In the genomic region with DNA sequence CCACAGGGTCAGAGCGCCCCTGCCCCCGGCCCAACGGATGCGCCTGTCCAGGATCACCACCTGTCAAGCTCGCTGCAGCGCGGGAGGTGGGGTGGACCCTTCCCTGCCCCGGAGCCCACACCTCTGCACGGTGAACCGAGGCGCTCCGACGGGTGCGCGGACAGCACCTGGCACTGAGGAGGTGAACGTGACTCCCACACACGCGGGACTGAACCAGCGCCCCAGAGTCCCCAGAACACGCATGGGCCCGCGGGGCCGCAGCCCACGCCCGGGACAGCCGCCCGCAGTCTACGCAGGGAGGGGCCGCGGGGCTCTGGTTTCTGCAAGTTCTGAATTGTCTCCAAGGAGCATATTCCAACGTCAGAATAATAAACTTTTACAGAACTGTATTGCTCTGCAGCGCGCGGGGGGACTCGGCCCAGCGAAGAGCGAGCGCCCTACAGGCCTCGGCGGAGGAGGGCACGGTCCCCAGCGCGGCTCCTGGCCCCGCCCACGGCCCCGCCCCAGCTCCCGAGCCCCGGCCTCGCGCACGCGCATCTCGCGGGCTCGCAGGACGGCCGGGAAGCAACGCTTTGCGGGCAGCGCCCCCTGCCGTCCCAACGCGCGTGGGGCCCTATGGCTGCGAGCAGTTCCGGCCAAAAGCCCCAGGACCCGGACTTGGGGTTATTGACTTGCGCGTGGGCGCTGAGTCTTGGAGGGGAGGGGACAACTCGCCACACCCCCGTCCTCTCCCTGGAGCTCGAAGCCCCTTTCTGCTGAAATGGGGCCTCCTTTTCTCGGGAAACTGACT, we compare ENCODE assay signal across 8 cellular contexts. TPM values are rescaled to one million over a fixed set of nuclear protein-coding genes. Genes with fewer than 3 reads are reported as not detected.
DNase-seq lines count a peak whose midpoint lies in the region; ATAC-seq and TF ChIP-seq lines count a peak whose summit lies in the region.

No MANE protein-coding gene starts in this region.

- H3K27ac ChIP-seq in SJSA1 (no peak overlapping the region), gastroesophageal sphincter (peak overlapping the region in 3 of 4 donors; percentile 43 to 71 (median 69)), neuronal stem cell (replicated peaks; ENCODE audit: low read length) (no peak overlapping the region), stomach smooth muscle (ENCODE audit: low read length) (peak overlapping the region; percentile 69)

- peak overlapping the region; percentile 75 for H3K9ac ChIP-seq in neuronal stem cell (ENCODE audit: low read depth, low read length, poor library complexity)
- H3K9ac ChIP-seq in stomach smooth muscle (ENCODE audit: low read length in 2 of 2): peak overlapping the region; percentile 70 to 71

- no peak overlapping the region for H2BK12ac ChIP-seq in neuronal stem cell (ENCODE audit: low read length)

- no peak overlapping the region for H2BK5ac ChIP-seq in neuronal stem cell (ENCODE audit: low read length)

- TF ChIP-seq CTCF in gastroesophageal sphincter (IDR thresholded peaks at IDR 0.05): peak in 3 of 4 experiments; percentile 97 to 99 (median 98)

- no peaks in the 10 kb centered on the region for H3K36me3 Mint-ChIP-seq in activated naive CD4-positive, alpha-beta T cell treated with anti-CD3 and anti-CD28 coated beads for 36 hours (ENCODE audit: low read depth)

- H2BK120ac ChIP-seq in neuronal stem cell (ENCODE audit: low read depth, low read length): no peak overlapping the region

- H3K4me3 Mint-ChIP-seq in activated naive CD4-positive, alpha-beta T cell treated with anti-CD3 and anti-CD28 coated beads for 36 hours: no peak overlapping the region

- no peak overlapping the region for H4K91ac ChIP-seq in neuronal stem cell (ENCODE audit: low read depth, low read length, poor library complexity)

- no peak overlapping the region for H4K8ac ChIP-seq in neuronal stem cell (ENCODE audit: low read depth, low read length)

- H3K27ac Mint-ChIP-seq in activated naive CD4-positive, alpha-beta T cell treated with anti-CD3 and anti-CD28 coated beads for 36 hours: no peak overlapping the region

- no peak for TF ChIP-seq EP300 in gastroesophageal sphincter (IDR thresholded peaks at IDR 0.05)

- ATAC-seq in GM21619 (IDR thresholded peaks at IDR 0.05; ENCODE audit: unreplicated experiment): peak; percentile 89
- peak; percentile 98 for ATAC-seq in gastroesophageal sphincter

- H3K4me1 Mint-ChIP-seq in activated naive CD4-positive, alpha-beta T cell treated with anti-CD3 and anti-CD28 coated beads for 36 hours (ENCODE audit: low read depth): no peaks in the 10 kb centered on the region

- H3K4me1 ChIP-seq in SJSA1 (replicated peaks) (peaks cover 7% of the 10 kb centered on the region), gastroesophageal sphincter (peaks cover 0 to 20% (median 7%) of the 10 kb centered on the region in 3 donors), neuronal stem cell (ENCODE audit: control insufficient read depth in 2 of 2, insufficient read depth in 1 of 2, low read depth in 1 of 2, low read length in 2 of 2) (peaks cover 2 to 14% of the 10 kb centered on the region in 2 donors), stomach smooth muscle (ENCODE audit: control insufficient read depth, insufficient read depth, low read length) (peaks cover 17% of the 10 kb centered on the region)

- no peak overlapping the region for H3K4ac ChIP-seq in neuronal stem cell (ENCODE audit: low read length)

- peak overlapping the region; percentile 18 for H3K23ac ChIP-seq in neuronal stem cell (ENCODE audit: low read depth, low read length, poor library complexity)

- H3K18ac ChIP-seq in neuronal stem cell (ENCODE audit: low read length): peak overlapping the region; percentile 90

- no peaks in the 10 kb centered on the region for H3K27me3 Mint-ChIP-seq in activated naive CD4-positive, alpha-beta T cell treated with anti-CD3 and anti-CD28 coated beads for 36 hours (ENCODE audit: low read depth)

- H3K9me3 Mint-ChIP-seq in activated naive CD4-positive, alpha-beta T cell treated with anti-CD3 and anti-CD28 coated beads for 36 hours: peaks cover 5% of the 10 kb centered on the region

- H3K79me1 ChIP-seq in neuronal stem cell (ENCODE audit: low read depth, low read length): no peaks in the 10 kb centered on the region

- intact Hi-C loops in activated naive CD4-positive, alpha-beta T cell treated with anti-CD3 and anti-CD28 coated beads for 36 hours (cut with micrococcal nuclease): loop anchor here (1.0 to 5.0 kb wide), 8 partner anchors 14 to 807 kb away; a partner anchor contains a TSS

- H3K4me3 ChIP-seq in Jurkat, Clone E6-1 (ENCODE audit: low read length): peak overlapping the region; percentile 43
- H3K4me3 ChIP-seq in SJSA1 (0 out of 2 replicates have a peak overlapping the region, but pooled peaks have one; percentile 8), gastroesophageal sphincter (peak overlapping the region; percentile 50 to 53), neuronal stem cell (ENCODE audit: low read length in 2 of 2) (peak overlapping the region; percentile 34 to 73), stomach smooth muscle (ENCODE audit: low read length in 2 of 2) (peak overlapping the region; percentile 56 to 70)

- DNase-seq in DMS79 treated with DMSO at 0.1 percent for 48 hours (lab: John Stamatoyannopoulos, UW) (peak; percentile 18), SJSA1 (ENCODE audit: low read depth in 1 of 2, low spot score in 2 of 2) (peak; percentile 57 to 83), neuronal stem cell (ENCODE audit: low spot score) (peak; percentile 89)
- DNase-seq in Jurkat, Clone E6-1 (ENCODE audit: low read depth, low spot score): peak; percentile 64
- DNase-seq in activated naive CD4-positive, alpha-beta T cell treated with anti-CD3 and anti-CD28 coated beads for 36 hours: peak; percentile 90

- H3K14ac ChIP-seq in neuronal stem cell (ENCODE audit: low read length): peak overlapping the region; percentile 43

- H3K27me3 ChIP-seq in SJSA1 (replicated peaks): no peaks in the 10 kb centered on the region
- no peaks in the 10 kb centered on the region for H3K27me3 ChIP-seq in gastroesophageal sphincter
- H3K27me3 ChIP-seq in neuronal stem cell (ENCODE audit: control insufficient read depth in 3 of 3, insufficient read depth in 3 of 3, low read depth in 1 of 3, low read length in 3 of 3): peaks cover 0 to 34% (median 9%) of the 10 kb centered on the region in 3 experiments
- H3K27me3 ChIP-seq in stomach smooth muscle (ENCODE audit: control insufficient read depth in 1 of 2, insufficient read depth in 2 of 2, low read length in 2 of 2): no peaks in the 10 kb centered on the region

- WGBS in gastroesophageal sphincter (ENCODE audit: low coverage in 1 of 2), 2 donors: 0% methylated on average over 3 of the region's 74 CpGs; no CpG with 5 or more reads in 1 of the 2 donors
- no CpG with 5 or more reads among the region's 74 CpGs for WGBS in neuronal stem cell (ENCODE audit: extremely low coverage in 2 of 2, insufficient read length in 2 of 2, insufficient replicate concordance in 1 of 2), 2 donors

- peak overlapping the region; percentile 92 for H2AFZ ChIP-seq in neuronal stem cell (ENCODE audit: low read length)

- H2AK5ac ChIP-seq in neuronal stem cell (ENCODE audit: low read depth, low read length): peak overlapping the region; percentile 67

- TF ChIP-seq POLR2A in gastroesophageal sphincter (IDR thresholded peaks at IDR 0.05): peak in 1 of 2 donors; percentile 13

- no peaks in the 10 kb centered on the region for H3K9me3 ChIP-seq in SJSA1 (replicated peaks)
- H3K9me3 ChIP-seq in gastroesophageal sphincter: no peaks in the 10 kb centered on the region
- no peaks in the 10 kb centered on the region for H3K9me3 ChIP-seq in neuronal stem cell (replicated peaks in 1 of 2; ENCODE audit: control insufficient read depth in 2 of 2, insufficient read depth in 1 of 2, low read depth in 1 of 2, low read length in 2 of 2)
- no peaks in the 10 kb centered on the region for H3K9me3 ChIP-seq in stomach smooth muscle (ENCODE audit: control insufficient read depth in 2 of 2, low read length in 2 of 2)

- no peaks in the 10 kb centered on the region for H3K36me3 ChIP-seq in SJSA1
- H3K36me3 ChIP-seq in gastroesophageal sphincter: no peaks in the 10 kb centered on the region
- no peaks in the 10 kb centered on the region for H3K36me3 ChIP-seq in neuronal stem cell (replicated peaks in 1 of 2; ENCODE audit: control insufficient read depth in 2 of 2, insufficient read depth in 2 of 2, low read length in 2 of 2)
- no peaks in the 10 kb centered on the region for H3K36me3 ChIP-seq in stomach smooth muscle (ENCODE audit: control insufficient read depth in 2 of 2, insufficient read depth in 2 of 2, low read length in 2 of 2)

- H2BK15ac ChIP-seq in neuronal stem cell (ENCODE audit: low read length): peak overlapping the region; percentile 50

- H3K4me2 ChIP-seq in neuronal stem cell (ENCODE audit: insufficient read depth, low read length, poor library complexity, severe bottlenecking): peak overlapping the region; percentile 80

- CTCF ChIA-PET in activated naive CD4-positive, alpha-beta T cell treated with anti-CD3 and anti-CD28 coated beads for 36 hours (lab: Charles Lee): interaction anchor here (0.6 to 7.1 kb wide), 40 partner anchors 9 to 814 kb away, joined by 3 to 123 read pairs (median 4); no protein-coding TSS in a partner anchor

RNA-seq across cellular contexts. Expression of a gene that starts 29.7 kb away (rescaled TPM):
- 44.8 TPM for polyA plus RNA-seq in Jurkat, Clone E6-1 (2012; ENCODE audit: insufficient read depth, insufficient read length)
- 112 and 119 TPM in 2 replicates for total RNA-seq in SJSA1 (2014; rRNA removed; shearing (Covaris generic))
- 10 to 100 TPM; 37.4 to 41.6 TPM for total RNA-seq in activated naive CD4-positive, alpha-beta T cell treated with anti-CD3 and anti-CD28 coated beads for 36 hours
- total RNA-seq in gastroesophageal sphincter: 100 to 1,000 TPM; 139 to 205 (median 168) TPM
- polyA plus RNA-seq in neuronal stem cell (2013, experiment 1 of 2): 26.5 TPM
- polyA plus RNA-seq in neuronal stem cell (2013, experiment 2 of 2): 25.8 TPM

Comparison
In these comparisons a context has a peak if more than half of its experiments do, and no peak if none do; other contexts are left out.
1. DNase-seq: peak in every context shown above with its lines; median percentile 90 in activated naive CD4-positive, alpha-beta T cell treated with anti-CD3 and anti-CD28 coated beads for 36 hours; 89 in neuronal stem cell; 70 in SJSA1; 64 in Jurkat, Clone E6-1; 18 in DMS79 treated with DMSO at 0.1 percent for 48 hours.
2. H3K4me3 ChIP-seq: peak in every context shown above with its lines; median percentile 63 in stomach smooth muscle; 54 in neuronal stem cell; 52 in gastroesophageal sphincter; 43 in Jurkat, Clone E6-1; 8 in SJSA1.
3. H3K27ac ChIP-seq: peak in gastroesophageal sphincter (3 of 4) and stomach smooth muscle (single experiment); none in SJSA1 (single experiment) and neuronal stem cell (single experiment).